ENCODE assay signal across 15 cellular contexts in the genomic region with DNA sequence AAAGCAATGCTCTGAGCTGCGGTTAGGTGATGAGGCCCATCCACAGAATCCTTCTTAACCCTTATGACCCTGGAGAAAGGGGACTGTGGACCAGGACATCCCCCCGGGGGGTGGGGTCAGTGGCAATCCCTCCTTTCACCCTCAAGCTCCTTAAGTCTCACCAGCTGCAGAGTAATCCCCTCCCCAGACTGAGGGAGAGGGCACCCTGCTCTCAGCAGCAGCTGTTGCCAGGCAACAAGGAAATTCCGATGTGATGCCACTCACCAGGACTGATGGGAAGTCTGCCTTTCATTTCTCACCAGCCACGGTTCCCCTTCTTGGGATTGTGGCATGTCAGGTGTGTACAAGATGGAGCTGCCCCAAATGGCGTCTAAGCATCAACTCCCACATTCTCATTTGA.
"Had no signal": no experiment of that assay in that cellular context is flagged by ENCODE, and none has a peak within 500 bp of the region (broad histone marks: within the 10 kb centered on the region; RNA-seq: fewer than 3 reads in every experiment).

No MANE protein-coding gene starts in this region.

- H3K9me3 Mint-ChIP-seq: type B pancreatic cell had no signal

- H3K27me3 Mint-ChIP-seq: central memory CD8-positive, alpha-beta T cell; stimulated activated naive CD8-positive, alpha-beta T cell treated with anti-CD3 and anti-CD28 coated beads, Interleukin-15, Interleukin-2, amounts not matched to agents 100 ng/mL and 50 ng/mL, for 24 hours; type B pancreatic cell had no signal

- H3K9me3 ChIP-seq: adrenal gland, left lung, pancreas had no signal

- H3K4me1 Mint-ChIP-seq: activated naive CD4-positive, alpha-beta T cell treated with anti-CD3 and anti-CD28 coated beads, Interleukin-2, amount 50 U/mL, for 24 hours; central memory CD8-positive, alpha-beta T cell had no signal

- FAIRE-seq: frontal cortex, kidney, pancreas had no signal

- H3K36me3 Mint-ChIP-seq: activated naive CD4-positive, alpha-beta T cell treated with anti-CD3 and anti-CD28 coated beads, Interleukin-2, amount 50 U/mL, for 24 hours had no signal

- H3K27me3 ChIP-seq: adrenal gland, left lung, pancreas had no signal

- H3K4me3 ChIP-seq: adrenal gland, coronary artery, left lung, pancreas had no signal

- DNase-seq: activated CD4-positive, alpha-beta T cell treated with anti-CD3 and anti-CD28 coated beads for 1 hour; activated gamma-delta T cell; adrenal gland; kidney; left lung; pancreas; stimulated activated CD4-positive, alpha-beta T cell treated with anti-CD3 and anti-CD28 coated beads, Interleukin-2, amount 100 ng/mL, for 24 hours; T-helper 2 cell had no signal

- ATAC-seq: left lung, pancreas had no signal

- H3K27ac ChIP-seq: adrenal gland, coronary artery, left lung, pancreas, VCaP had no signal

- H3K4me1 ChIP-seq: adrenal gland, left lung, pancreas had no signal

- H3K27ac Mint-ChIP-seq: activated naive CD4-positive, alpha-beta T cell treated with anti-CD3 and anti-CD28 coated beads, Interleukin-2, amount 50 U/mL, for 24 hours; stimulated activated naive CD8-positive, alpha-beta T cell treated with anti-CD3 and anti-CD28 coated beads, Interleukin-15, Interleukin-2, amounts not matched to agents 100 ng/mL and 50 ng/mL, for 24 hours; type B pancreatic cell had no signal

- H3K4me3 Mint-ChIP-seq: activated naive CD4-positive, alpha-beta T cell treated with anti-CD3 and anti-CD28 coated beads, Interleukin-2, amount 50 U/mL, for 24 hours; central memory CD8-positive, alpha-beta T cell; stimulated activated naive CD8-positive, alpha-beta T cell treated with anti-CD3 and anti-CD28 coated beads, Interleukin-15, Interleukin-2, amounts not matched to agents 100 ng/mL and 50 ng/mL, for 24 hours; type B pancreatic cell had no signal
